ENCODE assay signal across 8 cellular contexts in the genomic region with DNA sequence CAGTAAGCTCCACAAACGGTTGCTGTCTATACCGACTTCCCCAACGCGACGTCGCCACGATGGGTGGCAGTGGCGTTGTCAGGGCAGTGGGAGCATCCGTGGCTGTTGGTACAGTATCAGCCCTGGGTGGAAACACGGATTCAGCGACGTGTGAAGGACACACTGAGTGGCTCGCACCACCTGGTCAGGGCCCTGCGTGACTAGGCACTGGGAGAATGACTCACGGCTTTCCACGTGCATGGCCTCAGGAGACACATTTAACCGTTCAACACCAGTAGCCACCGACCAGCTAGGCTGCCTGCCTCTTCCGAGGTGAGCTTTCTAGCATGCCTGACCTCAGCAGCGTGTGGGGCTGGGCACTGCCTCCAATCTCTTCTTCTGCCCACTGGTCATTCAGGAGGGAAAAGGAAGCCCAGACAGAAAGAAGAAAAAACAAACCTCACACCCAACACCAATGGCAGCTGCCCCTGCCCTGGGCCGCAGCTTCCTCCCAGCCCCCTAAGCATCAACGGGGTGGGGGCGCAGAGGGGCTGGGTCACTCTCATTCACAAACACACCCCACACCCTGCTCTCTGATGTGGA. TPM values are rescaled to one million over a fixed set of nuclear protein-coding genes. Genes with fewer than 3 reads are reported as not detected.
DNase-seq lines count a peak whose midpoint lies in the region; ATAC-seq, FAIRE-seq and TF ChIP-seq lines count a peak whose summit lies in the region.

No MANE protein-coding gene starts in this region.

- in situ Hi-C loops in K562 (cut with MboI): no loop called here

- H3K9ac ChIP-seq in NT2/D1 (ENCODE audit: insufficient read length, low read depth) (peak overlapping the region; percentile 50), K562 (ENCODE audit: insufficient read depth in 1 of 2, low read depth in 2 of 2, low read length in 2 of 2) (peak overlapping the region; percentile 50 to 84; a peak in 3 of 4 replicates)

- peak overlapping the region; percentile 23; the same call in 1 of the 2 replicates for H3K27ac ChIP-seq in DOHH2 (ENCODE audit: low read depth, low read length)
- peak overlapping the region; percentile 91; the same call in 2 of the 3 replicates for H3K27ac ChIP-seq in K562 (ENCODE audit: extremely low read depth, low read depth, low read length)

- H3K4me3 ChIP-seq in DOHH2 (ENCODE audit: low read length): no peak overlapping the region
- H3K4me3 ChIP-seq in NT2/D1 (ENCODE audit: insufficient read length, low read depth): no peak overlapping the region
- H3K4me3 ChIP-seq in K562: no peak overlapping the region

- BruUV-seq in K562 (replicated peaks; lab: Mats Ljungman, UMichigan): no TSS peak

- no peak for TF ChIP-seq RAD21 in K562 (CRISPR knock-in tag; conservative IDR thresholded peaks at IDR 0.05 in 1 of 2, IDR thresholded peaks at IDR 0.05 in 1 of 2)

- H3K4me1 ChIP-seq in DOHH2 (ENCODE audit: control insufficient read depth, low read length) (peaks cover 53% of the 10 kb centered on the region), NT2/D1 (ENCODE audit: insufficient read depth, insufficient read length) (peaks cover 10% of the 10 kb centered on the region), K562 (replicated peaks in 1 of 2; ENCODE audit: control insufficient read depth in 2 of 2, insufficient read depth in 2 of 2, low read length in 2 of 2) (peaks cover 58% of the 10 kb centered on the region in 2 experiments)

- H3K4me2 ChIP-seq in DOHH2 (ENCODE audit: low read length) (no peak overlapping the region), K562 (ENCODE audit: insufficient read depth, low read length) (peak overlapping the region; percentile 40)

- H3K27me3 ChIP-seq in DOHH2 (ENCODE audit: control insufficient read depth, low read length) (no peaks in the 10 kb centered on the region), NT2/D1 (ENCODE audit: insufficient read depth, insufficient read length) (no peaks in the 10 kb centered on the region), K562 (ENCODE audit: control insufficient read depth in 2 of 2, insufficient read depth in 2 of 2, low read length in 2 of 2) (no peaks in the 10 kb centered on the region)

- CTCF ChIA-PET in K562 (lab: Yijun Ruan, JAX; ENCODE audit: low intra/inter-chr PET ratio): no interaction called here

- no peak for TF ChIP-seq POLR2A in K562 (conservative IDR thresholded peaks at IDR 0.05)

- H3K9me1 ChIP-seq in K562 (ENCODE audit: control insufficient read depth, insufficient read depth, low read length): peaks cover 5% of the 10 kb centered on the region

- FAIRE-seq in K562 (lab: Jason Lieb, UNC): peak; percentile 65

- POLR2A ChIA-PET in K562 (lab: Yijun Ruan, JAX): interaction anchor here (0.7 to 1.7 kb wide), 8 partner anchors 11 to 153 kb away, joined by 3 to 8 read pairs (median 3); a partner anchor contains a TSS

- H3K9me3 ChIP-seq in DOHH2 (ENCODE audit: control insufficient read depth, insufficient read depth, low read length): no peaks in the 10 kb centered on the region
- no peaks in the 10 kb centered on the region for H3K9me3 ChIP-seq in NT2/D1 (ENCODE audit: insufficient read depth, low read length)
- H3K9me3 ChIP-seq in K562 (replicated peaks; ENCODE audit: control insufficient read depth, insufficient read depth, low read depth, low read length): no peaks in the 10 kb centered on the region

- no peak overlapping the region for H2AFZ ChIP-seq in K562 (ENCODE audit: low read depth, low read length)

- H3K36me3 ChIP-seq in DOHH2 (ENCODE audit: control insufficient read depth, low read length) (peaks cover 96% of the 10 kb centered on the region), NT2/D1 (ENCODE audit: insufficient read depth, insufficient read length, low read length) (peaks cover 68% of the 10 kb centered on the region), K562 (ENCODE audit: control insufficient read depth, insufficient read depth, low read length) (peaks cover 83% of the 10 kb centered on the region)

- H3F3A ChIP-seq in DOHH2 (ENCODE audit: control insufficient read depth, insufficient read depth): peaks cover 10% of the 10 kb centered on the region; the same call in 1 of the 2 replicates

- 23% methylated on average over 10 of the region's 23 CpGs for WGBS in K562 (ENCODE audit: insufficient coverage, low coverage, missing lambda C conversion rate)

- ATAC-seq in K562 (peak; percentile 33), HG03139 (IDR thresholded peaks at IDR 0.05; ENCODE audit: unreplicated experiment) (no peak)

- no peaks in the 10 kb centered on the region for H3K9me2 ChIP-seq in DOHH2 (replicated peaks; ENCODE audit: control insufficient read depth, low read length)

- intact Hi-C loops in K562 (cut with micrococcal nuclease): no loop called here

- H4K20me1 ChIP-seq in DOHH2 (ENCODE audit: control insufficient read depth, insufficient read depth, low read depth, low read length): 0 out of 2 replicates have a peak, but pooled peaks cover 3% of the 10 kb centered on the region
- no peaks in the 10 kb centered on the region for H4K20me1 ChIP-seq in K562 (replicated peaks; ENCODE audit: control insufficient read depth, insufficient read depth, low read length)

- TF ChIP-seq CTCF in DOHH2 (IDR thresholded peaks at IDR 0.05; ENCODE audit: low read depth, low read length, poor library complexity, severe bottlenecking) (no peak), K562 (IDR thresholded peaks at IDR 0.05 in 2 of 3, conservative IDR thresholded peaks at IDR 0.05 in 1 of 3; ENCODE audit: insufficient read depth in 2 of 3, low read depth in 1 of 3, low read length in 3 of 3) (no peak)

- peaks cover 70% of the 10 kb centered on the region for H3K79me2 ChIP-seq in DOHH2 (ENCODE audit: control insufficient read depth, low read length)
- H3K79me2 ChIP-seq in K562 (ENCODE audit: control insufficient read depth, insufficient read depth, low read length): peaks cover 54% of the 10 kb centered on the region

- DNase-seq in NT2/D1 (ENCODE audit: low read depth, low spot score) (no peak), K562 (ENCODE audit: extremely low read depth in 1 of 4, low spot score in 3 of 4) (peak; percentile 27 to 60 (median 33)), islet precursor cell (peak; percentile 85), SIG-M5 (lab: John Stamatoyannopoulos, UW) (no peak), NCI-H2029 (lab: John Stamatoyannopoulos, UW) (no peak)
- peak; percentile 37 for DNase-seq in stimulated activated CD4-positive, alpha-beta T cell treated with anti-CD3 and anti-CD28 coated beads, Interleukin-4, amount 100 ng/mL, for 1 hour

- no peak for TF ChIP-seq EP300 in K562 (IDR thresholded peaks at IDR 0.05; ENCODE audit: low read length)

TF ChIP-seq in K562, 482 proteins besides CTCF, POLR2A, EP300 and RAD21 (continues in another document):
- no peak for TF ChIP-seq CHCHD3 (CRISPR knock-in tag; IDR thresholded peaks at IDR 0.05)
- TF ChIP-seq, protein P1, sequence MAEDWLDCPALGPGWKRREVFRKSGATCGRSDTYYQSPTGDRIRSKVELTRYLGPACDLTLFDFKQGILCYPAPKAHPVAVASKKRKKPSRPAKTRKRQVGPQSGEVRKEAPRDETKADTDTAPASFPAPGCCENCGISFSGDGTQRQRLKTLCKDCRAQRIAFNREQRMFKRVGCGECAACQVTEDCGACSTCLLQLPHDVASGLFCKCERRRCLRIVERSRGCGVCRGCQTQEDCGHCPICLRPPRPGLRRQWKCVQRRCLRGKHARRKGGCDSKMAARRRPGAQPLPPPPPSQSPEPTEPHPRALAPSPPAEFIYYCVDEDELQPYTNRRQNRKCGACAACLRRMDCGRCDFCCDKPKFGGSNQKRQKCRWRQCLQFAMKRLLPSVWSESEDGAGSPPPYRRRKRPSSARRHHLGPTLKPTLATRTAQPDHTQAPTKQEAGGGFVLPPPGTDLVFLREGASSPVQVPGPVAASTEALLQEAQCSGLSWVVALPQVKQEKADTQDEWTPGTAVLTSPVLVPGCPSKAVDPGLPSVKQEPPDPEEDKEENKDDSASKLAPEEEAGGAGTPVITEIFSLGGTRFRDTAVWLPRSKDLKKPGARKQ (CRISPR knock-in tag; IDR thresholded peaks at IDR 0.05): 0 out of 2 replicates have a peak, but pooled peaks have one; percentile 48
- no peak for TF ChIP-seq BRF1 (IDR thresholded peaks at IDR 0.05; ENCODE audit: borderline replicate concordance, extremely low read depth, insufficient read length)
- TF ChIP-seq, protein P2, sequence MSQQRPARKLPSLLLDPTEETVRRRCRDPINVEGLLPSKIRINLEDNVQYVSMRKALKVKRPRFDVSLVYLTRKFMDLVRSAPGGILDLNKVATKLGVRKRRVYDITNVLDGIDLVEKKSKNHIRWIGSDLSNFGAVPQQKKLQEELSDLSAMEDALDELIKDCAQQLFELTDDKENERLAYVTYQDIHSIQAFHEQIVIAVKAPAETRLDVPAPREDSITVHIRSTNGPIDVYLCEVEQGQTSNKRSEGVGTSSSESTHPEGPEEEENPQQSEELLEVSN (IDR thresholded peaks at IDR 0.05; ENCODE audit: borderline replicate concordance in 1 of 2, extremely low read depth in 1 of 2, insufficient read depth in 1 of 2, insufficient read length in 1 of 2, low read depth in 1 of 2, low read length in 1 of 2, poor library complexity in 1 of 2, severe bottlenecking in 1 of 2): peak; percentile 57 to 72

RNA-seq across cellular contexts. Expression of a gene that starts 59.0 kb away (rescaled TPM):
- 136 and 261 TPM in 2 replicates for total RNA-seq in K562 (2011; cell fraction: chromatin; rRNA removed; ENCODE audit: low replicate concordance)
- total RNA-seq in K562 (2011; cell fraction: nucleolus; rRNA removed): 51.3 and 57.4 TPM in 2 replicates
- total RNA-seq in K562 (2011; cell fraction: nucleoplasm; rRNA removed): 65.9 and 76.0 TPM in 2 replicates
- total RNA-seq in K562 (2014; rRNA removed) (60.1 and 60.4 TPM in 2 replicates), K562 (2014; rRNA removed; fragmentation: Illumina TruSeq; extraction: Trizol) (24.6 and 33.6 TPM in 2 replicates), K562 (2015; rRNA removed; fragmentation: Illumina TruSeq; extraction: Trizol) (24.1 and 30.5 TPM in 2 replicates), K562 (2021) (94.6 and 111 TPM in 2 replicates)
- polyA plus RNA-seq in K562 (2011; rRNA removed) (24.1 and 34.2 TPM in 2 replicates), K562 (2014; fragmentation: Illumina TruSeq; extraction: Trizol) (31.3 and 44.5 TPM in 2 replicates), K562 (2014; fragmentation: Nextera tagmentation; extraction: Ambion mirVana) (1 to 10 TPM in 1 of 2 experiments, under 1 TPM in 1; 0.71 to 1.3 TPM), K562 (2014; rRNA removed) (34.2 and 37.4 TPM in 2 replicates)
- polyA plus RNA-seq in K562 (2011; cell fraction: cytosol; rRNA removed): 10.2 and 12.5 TPM in 2 replicates
- polyA plus RNA-seq in K562 (2011; cell fraction: nucleus; rRNA removed): 32.6 and 34.6 TPM in 2 replicates
- 54.3 and 92.2 TPM in 2 replicates for polyA plus RNA-seq in K562 (2012)
- 90.2 and 122 TPM in 2 replicates for polyA minus RNA-seq in K562 (2011; rRNA and poly(A)+ RNA removed)
- 59.8 and 63.1 TPM in 2 replicates for polyA minus RNA-seq in K562 (2011; cell fraction: cytosol; rRNA and poly(A)+ RNA removed)
- polyA minus RNA-seq in K562 (2011; cell fraction: nucleus; rRNA and poly(A)+ RNA removed): 20.6 and 41.5 TPM in 2 replicates

Comparison
In these comparisons a context has a peak if more than half of its experiments do, and no peak if none do; other contexts are left out.
1. DNase-seq: peak in K562 (4 of 4), islet precursor cell (single experiment) and stimulated activated CD4-positive, alpha-beta T cell treated with anti-CD3 and anti-CD28 coated beads, Interleukin-4, amount 100 ng/mL, for 1 hour (single experiment); none in NT2/D1 (single experiment), SIG-M5 (single experiment) and NCI-H2029 (single experiment).